In genomic region chr5:167796636-167797035, GRCh38 we compare ENCODE assay signal across 24 cellular contexts.
"Had no signal": no experiment of that assay in that cellular context is flagged by ENCODE, and none has a peak within 500 bp of the region (broad histone marks: within the 10 kb centered on the region; RNA-seq: fewer than 3 reads in every experiment).

No MANE protein-coding gene starts in this region.

- H3K9me3 ChIP-seq: gastrocnemius medialis, mucosa of descending colon, neutrophil, right lobe of liver, stomach, thyroid gland had no signal

- H3K27me3 Mint-ChIP-seq: effector memory CD8-positive, alpha-beta T cell; memory B cell; naive B cell; natural killer cell treated with Interleukin-12 subunit alpha and Interleukin-12 subunit beta and Interleukin-15 and Interleukin-18, amount 100 ng/mL, for 72 hours; progenitor cell of endocrine pancreas had no signal

- H3K4me3 ChIP-seq: gastrocnemius medialis, lung, mucosa of descending colon, right lobe of liver, stomach, thyroid gland had no signal

- H3K4me3 Mint-ChIP-seq: effector memory CD8-positive, alpha-beta T cell; memory B cell; mesothelial cell of epicardium; naive B cell; natural killer cell treated with Interleukin-12 subunit alpha and Interleukin-12 subunit beta and Interleukin-15 and Interleukin-18, amount 100 ng/mL, for 72 hours; neural crest cell; stimulated activated effector memory CD8-positive, alpha-beta T cell treated with anti-CD3 and anti-CD28 coated beads, Interleukin-12 subunit alpha, Interleukin-12 subunit beta, amount 100 ng/mL, for 72 hours had no signal

- H3K27ac ChIP-seq: gastrocnemius medialis, neutrophil, parathyroid adenoma, right lobe of liver, stomach, thyroid gland had no signal

- H3K36me3 ChIP-seq: gastrocnemius medialis, neutrophil, right lobe of liver, stomach, thyroid gland had no signal

- H3K4me1 Mint-ChIP-seq: memory B cell; naive B cell; stimulated activated effector memory CD8-positive, alpha-beta T cell treated with anti-CD3 and anti-CD28 coated beads, Interleukin-12 subunit alpha, Interleukin-12 subunit beta, amount 100 ng/mL, for 72 hours had no signal

- H3K9me3 Mint-ChIP-seq: mesothelial cell of epicardium, neural crest cell had no signal

- H3K9ac ChIP-seq: parathyroid adenoma had no signal

- H3K27me3 ChIP-seq: gastrocnemius medialis, neutrophil, right lobe of liver, stomach, thyroid gland had no signal

- DNase-seq: cortex of kidney; effector memory CD8-positive, alpha-beta T cell; foreskin fibroblast; gastrocnemius medialis; head of caudate nucleus; mucosa of descending colon; naive B cell; right lobe of liver; small intestine; stimulated activated CD4-positive, alpha-beta T cell treated with anti-CD3 and anti-CD28 coated beads, Interleukin-15, amount 100 ng/mL, for 24 hours; stimulated activated CD4-positive, alpha-beta T cell treated with anti-CD3 and anti-CD28 coated beads, Interleukin-4, amount 100 ng/mL, for 24 hours; stimulated activated naive CD4-positive, alpha-beta T cell treated with Interleukin-2 at 50 U/mL for 16 hours; stomach; thyroid gland; trophoblast cell had no signal

- H3K27ac Mint-ChIP-seq: effector memory CD8-positive, alpha-beta T cell; memory B cell; mesothelial cell of epicardium; naive B cell; natural killer cell treated with Interleukin-12 subunit alpha and Interleukin-12 subunit beta and Interleukin-15 and Interleukin-18, amount 100 ng/mL, for 72 hours; progenitor cell of endocrine pancreas; stimulated activated effector memory CD8-positive, alpha-beta T cell treated with anti-CD3 and anti-CD28 coated beads, Interleukin-12 subunit alpha, Interleukin-12 subunit beta, amount 100 ng/mL, for 72 hours had no signal

- H3K4me1 ChIP-seq: gastrocnemius medialis, parathyroid adenoma, stomach, thyroid gland had no signal

- H3K36me3 Mint-ChIP-seq: memory B cell; mesothelial cell of epicardium; naive B cell; natural killer cell treated with Interleukin-12 subunit alpha and Interleukin-12 subunit beta and Interleukin-15 and Interleukin-18, amount 100 ng/mL, for 72 hours; stimulated activated effector memory CD8-positive, alpha-beta T cell treated with anti-CD3 and anti-CD28 coated beads, Interleukin-12 subunit alpha, Interleukin-12 subunit beta, amount 100 ng/mL, for 72 hours had no signal
